12 cellular contexts compared by ENCODE assay signal in genomic region chr10:53025172-53025651, GRCh38.
DNase-seq lines count a peak whose midpoint lies in the region; ATAC-seq, FAIRE-seq and TF ChIP-seq lines count a peak whose summit lies in the region.
"Had no signal": no experiment of that assay in that cellular context is flagged by ENCODE, and none has a peak within 500 bp of the region (broad histone marks: within the 10 kb centered on the region; RNA-seq: fewer than 3 reads in every experiment).

No MANE protein-coding gene starts in this region.

- H3K4me3 Mint-ChIP-seq in stimulated activated memory B cell treated with anti-CD40 and anti-IgM and Interleukin-4, amounts not matched to agents 10 μg/mL and 1 μg/mL and 100 μg/mL, for 72 hours: peak overlapping the region; percentile 13
- no peak overlapping the region for H3K4me3 Mint-ChIP-seq in activated naive CD8-positive, alpha-beta T cell treated with anti-CD3 and anti-CD28 coated beads for 36 hours
- H3K4me3 Mint-ChIP-seq: activated naive CD8-positive, alpha-beta T cell treated with anti-CD3 and anti-CD28 coated beads, Interleukin-2, amount 10 ng/mL, durations not matched to agents 7 days and 5 days had no signal

- no peak overlapping the region for H3K27ac ChIP-seq in keratinocyte (ENCODE audit: control insufficient read depth, insufficient read depth, low read length)
- H3K27ac ChIP-seq: gastroesophageal sphincter had no signal

- no peaks in the 10 kb centered on the region for H3K27me3 ChIP-seq in keratinocyte (ENCODE audit: control insufficient read depth, extremely low read depth, insufficient read depth, low read length)
- H3K27me3 ChIP-seq: gastroesophageal sphincter had no signal

- H3K9ac ChIP-seq in keratinocyte (ENCODE audit: control insufficient read depth, extremely low read depth, insufficient read depth, low read length): peak overlapping the region; percentile 33

- no peaks in the 10 kb centered on the region for H3K4me1 Mint-ChIP-seq in stimulated activated memory B cell treated with anti-CD40 and anti-IgM and Interleukin-4, amounts not matched to agents 10 μg/mL and 1 μg/mL and 100 μg/mL, for 72 hours
- H3K4me1 Mint-ChIP-seq in activated naive CD8-positive, alpha-beta T cell treated with anti-CD3 and anti-CD28 coated beads for 36 hours: no peaks in the 10 kb centered on the region
- H3K4me1 Mint-ChIP-seq: activated naive CD8-positive, alpha-beta T cell treated with anti-CD3 and anti-CD28 coated beads, Interleukin-2, amount 10 ng/mL, durations not matched to agents 7 days and 5 days had no signal

- no peaks in the 10 kb centered on the region for H3K9me3 ChIP-seq in keratinocyte (ENCODE audit: control insufficient read depth, low read depth, low read length)
- H3K9me3 ChIP-seq: gastroesophageal sphincter had no signal

- peaks cover 17% of the 10 kb centered on the region for H3K4me1 ChIP-seq in keratinocyte (ENCODE audit: control insufficient read depth, extremely low read depth, insufficient read depth, low read length)
- H3K4me1 ChIP-seq: gastroesophageal sphincter had no signal

- no peak for FAIRE-seq in keratinocyte (lab: Jason Lieb, UNC)
- FAIRE-seq: H1 had no signal

- TF ChIP-seq CTCF in keratinocyte (optimal IDR thresholded peaks at IDR 0.05 in 1 of 3, IDR thresholded peaks at IDR 0.05 in 1 of 3, conservative IDR thresholded peaks at IDR 0.05 in 1 of 3; ENCODE audit: extremely low read depth in 1 of 3, insufficient read depth in 2 of 3, low read length in 3 of 3): no peak

- H2AFZ ChIP-seq in keratinocyte (ENCODE audit: control insufficient read depth, low read length): peak overlapping the region; percentile 90

- H3K27ac Mint-ChIP-seq in stimulated activated memory B cell treated with anti-CD40 and anti-IgM and Interleukin-4, amounts not matched to agents 10 μg/mL and 1 μg/mL and 100 μg/mL, for 72 hours: no peak overlapping the region
- H3K27ac Mint-ChIP-seq in activated naive CD8-positive, alpha-beta T cell treated with anti-CD3 and anti-CD28 coated beads for 36 hours: no peak overlapping the region
- H3K27ac Mint-ChIP-seq: activated naive CD8-positive, alpha-beta T cell treated with anti-CD3 and anti-CD28 coated beads, Interleukin-2, amount 10 ng/mL, durations not matched to agents 7 days and 5 days had no signal

- no peaks in the 10 kb centered on the region for H4K20me1 ChIP-seq in keratinocyte (ENCODE audit: control insufficient read depth, extremely low read depth, insufficient read depth, low read length)

- no peaks in the 10 kb centered on the region for H3K36me3 ChIP-seq in keratinocyte (ENCODE audit: control insufficient read depth in 2 of 2, extremely low read depth in 1 of 2, insufficient read depth in 2 of 2, low read length in 2 of 2)
- H3K36me3 ChIP-seq: gastroesophageal sphincter had no signal

- DNase-seq in SW480 (ENCODE audit: low spot score) (peak; percentile 17), keratinocyte (ENCODE audit: low read depth, low spot score) (no peak), UCSD-AML1 (lab: John Stamatoyannopoulos, UW; ENCODE audit: unreplicated experiment) (no peak), NCI-H2107 treated with DMSO at 0.1 percent for 48 hours (lab: John Stamatoyannopoulos, UW; ENCODE audit: unreplicated experiment) (no peak)
- no peak for DNase-seq in activated naive CD8-positive, alpha-beta T cell treated with anti-CD3 and anti-CD28 coated beads for 36 hours
- DNase-seq: activated CD4-positive, CD25-positive, alpha-beta regulatory T cell; activated naive CD8-positive, alpha-beta T cell treated with anti-CD3 and anti-CD28 coated beads, Interleukin-2, amount 10 ng/mL, durations not matched to agents 7 days and 5 days; NCI-H524 had no signal

- ATAC-seq in GM21423 (IDR thresholded peaks at IDR 0.05; ENCODE audit: unreplicated experiment): peak; percentile 58
- ATAC-seq in stimulated activated memory B cell treated with anti-CD40 and anti-IgM and Interleukin-4, amounts not matched to agents 10 μg/mL and 1 μg/mL and 100 μg/mL, for 72 hours: no peak
- ATAC-seq: gastroesophageal sphincter had no signal

- H3K36me3 Mint-ChIP-seq in stimulated activated memory B cell treated with anti-CD40 and anti-IgM and Interleukin-4, amounts not matched to agents 10 μg/mL and 1 μg/mL and 100 μg/mL, for 72 hours: no peaks in the 10 kb centered on the region
- H3K36me3 Mint-ChIP-seq in activated naive CD8-positive, alpha-beta T cell treated with anti-CD3 and anti-CD28 coated beads for 36 hours: no peaks in the 10 kb centered on the region
- H3K36me3 Mint-ChIP-seq: activated naive CD8-positive, alpha-beta T cell treated with anti-CD3 and anti-CD28 coated beads, Interleukin-2, amount 10 ng/mL, durations not matched to agents 7 days and 5 days had no signal

- peak overlapping the region; percentile 89 for H3K4me2 ChIP-seq in keratinocyte (ENCODE audit: control insufficient read depth, extremely low read depth, insufficient read depth, low read depth, low read length)

- H3K9me1 ChIP-seq in keratinocyte (ENCODE audit: control insufficient read depth, extremely low read depth, insufficient read depth, low read length): no peaks in the 10 kb centered on the region

- no peaks in the 10 kb centered on the region for H3K27me3 Mint-ChIP-seq in stimulated activated memory B cell treated with anti-CD40 and anti-IgM and Interleukin-4, amounts not matched to agents 10 μg/mL and 1 μg/mL and 100 μg/mL, for 72 hours
- H3K27me3 Mint-ChIP-seq in activated naive CD8-positive, alpha-beta T cell treated with anti-CD3 and anti-CD28 coated beads for 36 hours: no peaks in the 10 kb centered on the region
- H3K27me3 Mint-ChIP-seq: activated naive CD8-positive, alpha-beta T cell treated with anti-CD3 and anti-CD28 coated beads, Interleukin-2, amount 10 ng/mL, durations not matched to agents 7 days and 5 days had no signal

- peak overlapping the region in 2 of 3 experiments; percentile 43 to 57 for H3K4me3 ChIP-seq in keratinocyte (ENCODE audit: control insufficient read depth in 2 of 3, extremely low read depth in 1 of 3, insufficient read depth in 2 of 3, low read depth in 1 of 3, low read length in 3 of 3)

- no peaks in the 10 kb centered on the region for H3K79me2 ChIP-seq in keratinocyte (ENCODE audit: control insufficient read depth, insufficient read depth, low read length)

- no peaks in the 10 kb centered on the region for H3K9me3 Mint-ChIP-seq in stimulated activated memory B cell treated with anti-CD40 and anti-IgM and Interleukin-4, amounts not matched to agents 10 μg/mL and 1 μg/mL and 100 μg/mL, for 72 hours
- H3K9me3 Mint-ChIP-seq in activated naive CD8-positive, alpha-beta T cell treated with anti-CD3 and anti-CD28 coated beads for 36 hours: no peaks in the 10 kb centered on the region
- H3K9me3 Mint-ChIP-seq: activated naive CD8-positive, alpha-beta T cell treated with anti-CD3 and anti-CD28 coated beads, Interleukin-2, amount 10 ng/mL, durations not matched to agents 7 days and 5 days had no signal

- dilution Hi-C loops in keratinocyte (cut with MboI; ENCODE audit: extremely low pct_ligation_motif_present, low sequenced_read_pairs): no loop called here
